8 cellular contexts compared by ENCODE assay signal in the genomic region with DNA sequence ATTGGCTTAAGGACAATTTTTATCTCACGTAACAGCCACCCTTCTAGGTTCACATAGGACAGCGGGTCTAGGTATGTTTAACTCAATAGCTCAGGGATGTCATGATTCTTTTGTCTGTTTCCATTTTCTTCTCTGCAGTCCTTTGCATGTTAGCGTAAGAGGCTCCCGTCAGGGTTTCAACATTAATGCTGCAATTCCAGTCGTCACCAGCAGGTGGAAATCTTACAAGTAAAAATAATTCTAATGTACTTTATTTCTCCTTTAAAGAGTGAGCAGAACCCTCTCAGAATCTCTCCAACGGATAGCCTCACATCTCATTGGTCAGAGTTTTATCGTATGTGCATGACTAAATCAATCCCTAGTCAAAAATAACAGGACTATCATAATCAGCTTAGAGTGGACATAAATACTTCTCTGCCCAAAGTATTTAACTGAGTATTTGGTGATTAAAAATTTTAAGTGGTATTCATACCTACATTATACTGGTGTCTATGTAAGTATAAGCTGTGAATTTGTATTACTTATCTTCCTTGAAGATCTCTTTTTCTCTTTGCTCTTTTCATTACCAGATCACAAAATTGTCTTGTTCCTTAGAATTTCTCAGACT.
DNase-seq lines count a peak whose midpoint lies in the region; ATAC-seq and TF ChIP-seq lines count a peak whose summit lies in the region.

No MANE protein-coding gene starts in this region.

- no peak overlapping the region for H3K27ac ChIP-seq in heart right ventricle
- no peak overlapping the region for H3K27ac ChIP-seq in right cardiac atrium (ENCODE audit: low read length)

- H3K4me1 ChIP-seq in heart right ventricle = no peaks in the 10 kb centered on the region
- H3K4me1 ChIP-seq in right cardiac atrium (ENCODE audit: control insufficient read depth, insufficient read depth, low read length) = no peaks in the 10 kb centered on the region

- 18 to 19% methylated on average over 7 of the region's 7 CpGs for WGBS in heart right ventricle, 2 donors
- whole genome bisulfite sequencing in right cardiac atrium = 19% methylated on average over 7 of the region's 7 CpGs

- no peaks in the 10 kb centered on the region for H3K9me3 ChIP-seq in heart right ventricle
- no peaks in the 10 kb centered on the region for H3K9me3 ChIP-seq in right cardiac atrium (ENCODE audit: control insufficient read depth, low read length)

- ATAC-seq in heart right ventricle (no peak), HG02571 (IDR thresholded peaks at IDR 0.05; ENCODE audit: unreplicated experiment) (peak; percentile 56), right cardiac atrium (no peak)

- TF ChIP-seq CTCF in heart right ventricle (IDR thresholded peaks at IDR 0.05) = peak; percentile 44 to 82 (median 72)

- H3K27me3 ChIP-seq in heart right ventricle = peaks cover 0 to 8% (median 0%) of the 10 kb centered on the region in 7 donors
- no peaks in the 10 kb centered on the region for H3K27me3 ChIP-seq in right cardiac atrium (ENCODE audit: control insufficient read depth, insufficient read depth)

- no peaks in the 10 kb centered on the region for H3K36me3 ChIP-seq in heart right ventricle

- no peak overlapping the region for H3K4me3 ChIP-seq in heart right ventricle
- H3K4me3 ChIP-seq in right cardiac atrium (ENCODE audit: low read length) = no peak overlapping the region

- peak in 1 of 2 donors; percentile 33 for DNase-seq in heart right ventricle
- no peak for DNase-seq in cardiac septum (ENCODE audit: low spot score)
- DNase-seq in NCI-H2227 treated with DMSO at 0.1 percent for 48 hours (lab: John Stamatoyannopoulos, UW) = peak; percentile 9
- peak; percentile 18 for DNase-seq in activated T-cell treated with anti-CD3 and anti-CD28 coated beads for 48 hours (ENCODE audit: low read depth)
- peak; percentile 18 to 42 (median 38) for DNase-seq in right cardiac atrium
- peak; percentile 37 for DNase-seq in smooth muscle cell of the brain vasculature (ENCODE audit: low read depth, low spot score)
- no peak for DNase-seq in stimulated activated naive CD4-positive, alpha-beta T cell (lab: John Stamatoyannopoulos, UW)

- intact Hi-C loops in heart right ventricle (cut with DNase I) (loop anchor here in 8 of 10 donors (2.0 to 10.0 kb wide), 5 partner anchors 264 to 413 kb away; no protein-coding TSS in a partner anchor), cardiac septum (cut with DNase I) (loop anchor here (5.0 kb wide), 1 partner anchor 399 kb away; no protein-coding TSS in a partner anchor), right cardiac atrium (cut with DNase I) (loop anchor here in 1 of 4 donors (10.0 kb wide), 1 partner anchor 397 kb away; no protein-coding TSS in a partner anchor)

Comparison
In these comparisons a context has a peak if more than half of its experiments do, and no peak if none do; other contexts are left out.
1. DNase-seq: peak in NCI-H2227 treated with DMSO at 0.1 percent for 48 hours (single experiment), activated T-cell treated with anti-CD3 and anti-CD28 coated beads for 48 hours (single experiment), right cardiac atrium (3 of 3) and smooth muscle cell of the brain vasculature (single experiment); none in cardiac septum (single experiment) and stimulated activated naive CD4-positive, alpha-beta T cell (0 of 6).